22 cellular contexts compared by ENCODE assay signal in genomic region chr11:74684661-74685060, GRCh38. TPM values are rescaled to one million over a fixed set of nuclear protein-coding genes. Genes with fewer than 3 reads are reported as not detected.
"Had no signal": no experiment of that assay in that cellular context is flagged by ENCODE, and none has a peak within 500 bp of the region (broad histone marks: within the 10 kb centered on the region; RNA-seq: fewer than 3 reads in every experiment).

No MANE protein-coding gene starts in this region.

- H3K4me3 Mint-ChIP-seq: activated CD4-positive, alpha-beta T cell treated with anti-CD3 and anti-CD28 coated beads, Interleukin-2, amount 10 ng/mL, durations not matched to agents 24 days and 14 days; activated CD8-positive, alpha-beta T cell treated with anti-CD3 and anti-CD28 coated beads, Interleukin-2, amount 10 ng/mL, durations not matched to agents 7 days and 5 days; activated T-cell treated with anti-CD3 and anti-CD28 coated beads, Interleukin-2, amount 50 U/mL, for 24 hours had no signal

- H3K27me3 ChIP-seq: breast epithelium, pancreas, tibial nerve had no signal

- H3K27ac ChIP-seq: breast epithelium, foreskin keratinocyte, pancreas had no signal

- H3K4me3 ChIP-seq: breast epithelium, pancreas, tibial nerve had no signal

- H3K4me1 Mint-ChIP-seq: activated CD4-positive, alpha-beta T cell treated with anti-CD3 and anti-CD28 coated beads, Interleukin-2, amount 10 ng/mL, durations not matched to agents 24 days and 14 days had no signal

- H3K9me3 ChIP-seq: breast epithelium, pancreas had no signal

- H3K36me3 ChIP-seq: breast epithelium, pancreas, tibial nerve had no signal

- H3K27ac Mint-ChIP-seq: activated CD4-positive, alpha-beta T cell treated with anti-CD3 and anti-CD28 coated beads, Interleukin-2, amount 10 ng/mL, durations not matched to agents 24 days and 14 days; activated CD8-positive, alpha-beta T cell treated with anti-CD3 and anti-CD28 coated beads, Interleukin-2, amount 10 ng/mL, durations not matched to agents 7 days and 5 days; activated T-cell treated with anti-CD3 and anti-CD28 coated beads, Interleukin-2, amount 50 U/mL, for 24 hours; activated T-helper 2 cell treated with anti-CD3 and anti-CD28 coated beads, Interferon-gamma antibody, Interleukin-2, Interleukin-4, amounts not matched to agents 10 μg/mL and 5 μg/mL and 100 μg/mL, durations not matched to agents 14 hours and 24 hours and 36 hours; naive thymus-derived CD4-positive, alpha-beta T cell had no signal

- H3K9me3 Mint-ChIP-seq: activated CD4-positive, alpha-beta T cell treated with anti-CD3 and anti-CD28 coated beads, Interleukin-2, amount 10 ng/mL, durations not matched to agents 24 days and 14 days; activated T-cell treated with anti-CD3 and anti-CD28 coated beads, Interleukin-2, amount 50 U/mL, for 24 hours; activated T-helper 2 cell treated with anti-CD3 and anti-CD28 coated beads, Interferon-gamma antibody, Interleukin-2, Interleukin-4, amounts not matched to agents 10 μg/mL and 5 μg/mL and 100 μg/mL, durations not matched to agents 14 hours and 24 hours and 36 hours had no signal

- ATAC-seq: activated CD8-positive, alpha-beta T cell treated with anti-CD3 and anti-CD28 coated beads, Interleukin-2, amount 10 ng/mL, durations not matched to agents 7 days and 5 days; foreskin keratinocyte; naive thymus-derived CD4-positive, alpha-beta T cell; pancreas; stimulated activated naive CD8-positive, alpha-beta T cell treated with anti-CD3 and anti-CD28 coated beads, Interleukin-15, Interleukin-2, amounts not matched to agents 100 U/mL and 50 U/mL, for 24 hours had no signal

- DNase-seq: activated CD4-positive, alpha-beta T cell treated with anti-CD3 and anti-CD28 coated beads, Interleukin-2, amount 10 ng/mL, durations not matched to agents 24 days and 14 days; activated CD8-positive, alpha-beta T cell treated with anti-CD3 and anti-CD28 coated beads, Interleukin-2, amount 10 ng/mL, durations not matched to agents 7 days and 5 days; activated naive CD4-positive, alpha-beta T cell treated with Interleukin-2 at 50 U/mL for 16 hours; activated T-cell treated with anti-CD3 and anti-CD28 coated beads, Interleukin-2, amount 50 U/mL, for 24 hours; foreskin keratinocyte; hypothalamus; mesenchymal stem cell; naive thymus-derived CD4-positive, alpha-beta T cell; stimulated activated CD4-positive, alpha-beta T cell treated with anti-CD3 and anti-CD28 coated beads, Interleukin-2, amount 100 ng/mL, for 24 hours; stimulated activated naive CD8-positive, alpha-beta T cell treated with anti-CD3 and anti-CD28 coated beads, Interleukin-15, Interleukin-2, amounts not matched to agents 100 U/mL and 50 U/mL, for 24 hours; substantia nigra; T1000 had no signal

- H3K36me3 Mint-ChIP-seq: naive thymus-derived CD4-positive, alpha-beta T cell had no signal

RNA-seq across cellular contexts. Expression of gene CHRDL2, which starts 46.6 kb away (rescaled TPM):
- total RNA-seq: activated CD4-positive, alpha-beta T cell treated with anti-CD3 and anti-CD28 coated beads, Interleukin-2, amount 10 ng/mL, durations not matched to agents 24 days and 14 days; activated CD8-positive, alpha-beta T cell treated with anti-CD3 and anti-CD28 coated beads, Interleukin-2, amount 10 ng/mL, durations not matched to agents 7 days and 5 days; activated T-helper 2 cell treated with anti-CD3 and anti-CD28 coated beads, Interferon-gamma antibody, Interleukin-2, Interleukin-4, amounts not matched to agents 10 μg/mL and 5 μg/mL and 100 μg/mL, durations not matched to agents 14 hours and 24 hours and 36 hours; astrocyte; chondrocyte; epithelial cell of proximal tubule; fibroblast of lung; foreskin keratinocyte; kidney epithelial cell; naive thymus-derived CD4-positive, alpha-beta T cell; T-helper 1 cell treated with Interleukin-12 subunit alpha and Interleukin-12 subunit beta and Interleukin-4 antibody, amounts not matched to agents 30 ng/mL and 1 ng/mL, for 36 hours; tibial nerve had no signal
- polyA plus RNA-seq: fibroblast of lung; foreskin keratinocyte; naive thymus-derived CD4-positive, alpha-beta T cell had no signal
